In genomic region chr11:96168623-96169022, GRCh38 we compare ENCODE assay signal across 9 cellular contexts.
A peak's percentile ranks its signal among the peaks of the same experiment; 100 is the strongest.
DNase-seq lines count a peak whose midpoint lies in the region; ATAC-seq and TF ChIP-seq lines count a peak whose summit lies in the region.
"Had no signal": no experiment of that assay in that cellular context is flagged by ENCODE, and none has a peak within 500 bp of the region (broad histone marks: within the 10 kb centered on the region; RNA-seq: fewer than 3 reads in every experiment).

No MANE protein-coding gene starts in this region.

- no peaks in the 10 kb centered on the region for H3F3A ChIP-seq in GM23338 (replicated peaks; ENCODE audit: low read depth)

- H3K27ac Mint-ChIP-seq in GM23338, result no peak overlapping the region
- no peak overlapping the region for H3K27ac Mint-ChIP-seq in immature natural killer cell

- ATAC-seq in GM23338, result no peak
- ATAC-seq in SK-N-SH treated with all-trans-retinoic acid at 6 μM for 48 hours, result peak; percentile 59
- peak; percentile 89 for ATAC-seq in foreskin keratinocyte

- H3K79me2 ChIP-seq in GM23338 (replicated peaks; ENCODE audit: insufficient read depth), result no peaks in the 10 kb centered on the region

- H3K27me3 Mint-ChIP-seq in GM23338 (ENCODE audit: insufficient read depth, low read depth, poor library complexity) (no peaks in the 10 kb centered on the region), immature natural killer cell (ENCODE audit: low read depth in 3 of 3) (peaks cover 0 to 2% (median 0%) of the 10 kb centered on the region in 3 donors)

- DNase-seq in GM23338 (ENCODE audit: low spot score) (no peak), foreskin keratinocyte (peak; percentile 60 to 86), skeletal muscle cell (ENCODE audit: low read depth) (peak; percentile 86), OCI-M2 (lab: John Stamatoyannopoulos, UW; ENCODE audit: unreplicated experiment) (no peak), GDM1 (lab: John Stamatoyannopoulos, UW) (no peak), immature natural killer cell (no peak), 8988T (no peak)
- DNase-seq: NCI-H774 had no signal

- H3K27ac ChIP-seq in GM23338 (ENCODE audit: low read depth) (no peak overlapping the region; the same call in 1 of the 2 replicates), foreskin keratinocyte (no peak overlapping the region)

- TF ChIP-seq CTCF in GM23338 (conservative IDR thresholded peaks at IDR 0.05; ENCODE audit: low read depth in 2 of 2) (no peak), foreskin keratinocyte (conservative IDR thresholded peaks at IDR 0.05) (no peak)

- H3K36me3 Mint-ChIP-seq in GM23338 (ENCODE audit: low read depth) (no peaks in the 10 kb centered on the region), immature natural killer cell (peaks cover 4 to 7% (median 4%) of the 10 kb centered on the region in 3 donors)

- H3K4me3 Mint-ChIP-seq in GM23338, result no peak overlapping the region
- no peak overlapping the region for H3K4me3 Mint-ChIP-seq in immature natural killer cell

- no peaks in the 10 kb centered on the region; the same call in 1 of the 2 replicates for H3K36me3 ChIP-seq in GM23338 (ENCODE audit: insufficient read depth)

- H3K4me1 Mint-ChIP-seq in GM23338 (peaks cover 32% of the 10 kb centered on the region), immature natural killer cell (peaks cover 10 to 16% of the 10 kb centered on the region in 2 donors)

- H3K9me3 Mint-ChIP-seq in GM23338 (no peaks in the 10 kb centered on the region), immature natural killer cell (no peaks in the 10 kb centered on the region)

- H2AFZ ChIP-seq in GM23338, result no peak overlapping the region

- H3K4me1 ChIP-seq in GM23338 (ENCODE audit: insufficient read depth), result peaks cover 29% of the 10 kb centered on the region
- H3K4me1 ChIP-seq in foreskin keratinocyte, result peaks cover 6% of the 10 kb centered on the region

- H3K9me2 ChIP-seq in GM23338 (ENCODE audit: insufficient read depth), result peaks cover 7% of the 10 kb centered on the region; the same call in 1 of the 2 replicates

- H3K27me3 ChIP-seq in GM23338 (ENCODE audit: insufficient read depth) (no peaks in the 10 kb centered on the region), foreskin keratinocyte (no peaks in the 10 kb centered on the region)

- H4K20me1 ChIP-seq in GM23338 (replicated peaks; ENCODE audit: insufficient read depth), result 0 out of 2 replicates have a peak, but pooled peaks cover 3% of the 10 kb centered on the region

- no peak overlapping the region for H3K4me3 ChIP-seq in GM23338
- H3K4me3 ChIP-seq in skeletal muscle cell (ENCODE audit: low read depth, low read length), result no peak overlapping the region

- 0 out of 2 replicates have a peak overlapping the region, but pooled peaks have one; percentile 17 for H3K4me2 ChIP-seq in GM23338

TF ChIP-seq in GM23338, 12 proteins besides CTCF, POLR2A, EP300 and RAD21:
- TF ChIP-seq STAT1 (IDR thresholded peaks at IDR 0.05; ENCODE audit: unreplicated experiment), result no peak
TF ChIP-seq in GM23338: peak in this region for 0.

TF ChIP-seq in SK-N-SH treated with all-trans-retinoic acid at 6 μM for 48 hours, 23 proteins besides CTCF, POLR2A, EP300 and RAD21:
- TF ChIP-seq ZNF8 (CRISPR knock-in tag; IDR thresholded peaks at IDR 0.05) (no peak), ISL1 (CRISPR knock-in tag; IDR thresholded peaks at IDR 0.05) (no peak), CSDC2 (CRISPR knock-in tag; IDR thresholded peaks at IDR 0.05) (no peak), TOX (CRISPR knock-in tag; IDR thresholded peaks at IDR 0.05; ENCODE audit: borderline replicate concordance) (no peak), ZFP3 (CRISPR knock-in tag; IDR thresholded peaks at IDR 0.05) (no peak), ZNF565 (CRISPR knock-in tag; conservative IDR thresholded peaks at IDR 0.05; ENCODE audit: low read depth) (no peak), SNAI2 (CRISPR knock-in tag; IDR thresholded peaks at IDR 0.05) (no peak), ARNTL (CRISPR knock-in tag; IDR thresholded peaks at IDR 0.05; ENCODE audit: borderline replicate concordance, low read depth) (no peak), ESRRG (CRISPR knock-in tag; IDR thresholded peaks at IDR 0.05) (no peak), ZFP30 (CRISPR knock-in tag; IDR thresholded peaks at IDR 0.05) (no peak), CREB5 (CRISPR knock-in tag; IDR thresholded peaks at IDR 0.05; ENCODE audit: low read depth) (no peak)
- TF ChIP-seq, protein P1, sequence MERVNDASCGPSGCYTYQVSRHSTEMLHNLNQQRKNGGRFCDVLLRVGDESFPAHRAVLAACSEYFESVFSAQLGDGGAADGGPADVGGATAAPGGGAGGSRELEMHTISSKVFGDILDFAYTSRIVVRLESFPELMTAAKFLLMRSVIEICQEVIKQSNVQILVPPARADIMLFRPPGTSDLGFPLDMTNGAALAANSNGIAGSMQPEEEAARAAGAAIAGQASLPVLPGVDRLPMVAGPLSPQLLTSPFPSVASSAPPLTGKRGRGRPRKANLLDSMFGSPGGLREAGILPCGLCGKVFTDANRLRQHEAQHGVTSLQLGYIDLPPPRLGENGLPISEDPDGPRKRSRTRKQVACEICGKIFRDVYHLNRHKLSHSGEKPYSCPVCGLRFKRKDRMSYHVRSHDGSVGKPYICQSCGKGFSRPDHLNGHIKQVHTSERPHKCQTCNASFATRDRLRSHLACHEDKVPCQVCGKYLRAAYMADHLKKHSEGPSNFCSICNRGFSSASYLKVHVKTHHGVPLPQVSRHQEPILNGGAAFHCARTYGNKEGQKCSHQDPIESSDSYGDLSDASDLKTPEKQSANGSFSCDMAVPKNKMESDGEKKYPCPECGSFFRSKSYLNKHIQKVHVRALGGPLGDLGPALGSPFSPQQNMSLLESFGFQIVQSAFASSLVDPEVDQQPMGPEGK (CRISPR knock-in tag; IDR thresholded peaks at IDR 0.05; ENCODE audit: borderline replicate concordance), result no peak
- TF ChIP-seq, protein P2, sequence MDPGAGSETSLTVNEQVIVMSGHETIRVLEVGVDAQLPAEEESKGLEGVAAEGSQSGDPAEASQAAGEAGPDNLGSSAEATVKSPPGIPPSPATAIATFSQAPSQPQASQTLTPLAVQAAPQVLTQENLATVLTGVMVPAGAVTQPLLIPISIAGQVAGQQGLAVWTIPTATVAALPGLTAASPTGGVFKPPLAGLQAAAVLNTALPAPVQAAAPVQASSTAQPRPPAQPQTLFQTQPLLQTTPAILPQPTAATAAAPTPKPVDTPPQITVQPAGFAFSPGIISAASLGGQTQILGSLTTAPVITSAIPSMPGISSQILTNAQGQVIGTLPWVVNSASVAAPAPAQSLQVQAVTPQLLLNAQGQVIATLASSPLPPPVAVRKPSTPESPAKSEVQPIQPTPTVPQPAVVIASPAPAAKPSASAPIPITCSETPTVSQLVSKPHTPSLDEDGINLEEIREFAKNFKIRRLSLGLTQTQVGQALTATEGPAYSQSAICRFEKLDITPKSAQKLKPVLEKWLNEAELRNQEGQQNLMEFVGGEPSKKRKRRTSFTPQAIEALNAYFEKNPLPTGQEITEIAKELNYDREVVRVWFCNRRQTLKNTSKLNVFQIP (CRISPR knock-in tag; IDR thresholded peaks at IDR 0.05; ENCODE audit: borderline replicate concordance, low read depth), result no peak
- TF ChIP-seq, protein P3, sequence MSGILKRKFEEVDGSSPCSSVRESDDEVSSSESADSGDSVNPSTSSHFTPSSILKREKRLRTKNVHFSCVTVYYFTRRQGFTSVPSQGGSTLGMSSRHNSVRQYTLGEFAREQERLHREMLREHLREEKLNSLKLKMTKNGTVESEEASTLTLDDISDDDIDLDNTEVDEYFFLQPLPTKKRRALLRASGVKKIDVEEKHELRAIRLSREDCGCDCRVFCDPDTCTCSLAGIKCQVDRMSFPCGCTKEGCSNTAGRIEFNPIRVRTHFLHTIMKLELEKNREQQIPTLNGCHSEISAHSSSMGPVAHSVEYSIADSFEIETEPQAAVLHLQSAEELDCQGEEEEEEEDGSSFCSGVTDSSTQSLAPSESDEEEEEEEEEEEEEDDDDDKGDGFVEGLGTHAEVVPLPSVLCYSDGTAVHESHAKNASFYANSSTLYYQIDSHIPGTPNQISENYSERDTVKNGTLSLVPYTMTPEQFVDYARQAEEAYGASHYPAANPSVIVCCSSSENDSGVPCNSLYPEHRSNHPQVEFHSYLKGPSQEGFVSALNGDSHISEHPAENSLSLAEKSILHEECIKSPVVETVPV (CRISPR knock-in tag; IDR thresholded peaks at IDR 0.05), result no peak
TF ChIP-seq in SK-N-SH treated with all-trans-retinoic acid at 6 μM for 48 hours: peak in this region for 0.

Comparison
In these comparisons a context has a peak if more than half of its experiments do, and no peak if none do; other contexts are left out.
1. DNase-seq: peak in foreskin keratinocyte (2 of 2) and skeletal muscle cell (single experiment); none in GM23338 (single experiment), OCI-M2 (single experiment), GDM1 (single experiment), immature natural killer cell (0 of 3) and 8988T (single experiment).